Comparison of ENCODE assay signal across 18 cellular contexts in genomic region chr2:2640371-2640770, GRCh38.
"Had no signal": no experiment of that assay in that cellular context is flagged by ENCODE, and none has a peak within 500 bp of the region (broad histone marks: within the 10 kb centered on the region; RNA-seq: fewer than 3 reads in every experiment).

No MANE protein-coding gene starts in this region.

- H3K27ac ChIP-seq: heart left ventricle, suprapubic skin, tibial artery, upper lobe of left lung, uterus had no signal

- ATAC-seq: heart left ventricle; left colon; stimulated activated effector memory CD8-positive, alpha-beta T cell treated with anti-CD3 and anti-CD28 coated beads, Interleukin-12 subunit alpha, Interleukin-12 subunit beta, amount 100 ng/mL, for 72 hours; stimulated activated naive CD8-positive, alpha-beta T cell treated with anti-CD3 and anti-CD28 coated beads, Interleukin-15, Interleukin-2, amounts not matched to agents 100 U/mL and 50 U/mL, for 24 hours had no signal

- H3K4me1 ChIP-seq: heart left ventricle, suprapubic skin, tibial artery, uterus had no signal

- H3K36me3 ChIP-seq: heart left ventricle, suprapubic skin, tibial artery, upper lobe of left lung, uterus had no signal

- H3K4me3 ChIP-seq: heart left ventricle, smooth muscle cell, suprapubic skin, tibial artery, upper lobe of left lung, uterus had no signal

- H3K27me3 ChIP-seq: upper lobe of left lung, uterus had no signal

- DNase-seq: cortex of kidney; dorsolateral prefrontal cortex; effector CD8-positive, alpha-beta T cell; hippocampal formation; left colon; mesendoderm; naive B cell; right cardiac atrium; stimulated activated CD4-positive, alpha-beta T cell treated with anti-CD3 and anti-CD28 coated beads, Interleukin-4, amount 100 ng/mL, for 1 hour; stimulated activated CD8-positive, alpha-beta memory T cell treated with anti-CD3 and anti-CD28 coated beads, Interleukin-4, amount 100 ng/mL, for 48 hours; stimulated activated naive CD8-positive, alpha-beta T cell treated with anti-CD3 and anti-CD28 coated beads, Interleukin-15, Interleukin-2, amounts not matched to agents 100 U/mL and 50 U/mL, for 24 hours; uterus had no signal

- H3K4me2 ChIP-seq: smooth muscle cell had no signal

- H3K9me3 ChIP-seq: heart left ventricle, suprapubic skin, tibial artery, upper lobe of left lung, uterus had no signal
